ENCODE assay signal across 8 cellular contexts in the genomic region with DNA sequence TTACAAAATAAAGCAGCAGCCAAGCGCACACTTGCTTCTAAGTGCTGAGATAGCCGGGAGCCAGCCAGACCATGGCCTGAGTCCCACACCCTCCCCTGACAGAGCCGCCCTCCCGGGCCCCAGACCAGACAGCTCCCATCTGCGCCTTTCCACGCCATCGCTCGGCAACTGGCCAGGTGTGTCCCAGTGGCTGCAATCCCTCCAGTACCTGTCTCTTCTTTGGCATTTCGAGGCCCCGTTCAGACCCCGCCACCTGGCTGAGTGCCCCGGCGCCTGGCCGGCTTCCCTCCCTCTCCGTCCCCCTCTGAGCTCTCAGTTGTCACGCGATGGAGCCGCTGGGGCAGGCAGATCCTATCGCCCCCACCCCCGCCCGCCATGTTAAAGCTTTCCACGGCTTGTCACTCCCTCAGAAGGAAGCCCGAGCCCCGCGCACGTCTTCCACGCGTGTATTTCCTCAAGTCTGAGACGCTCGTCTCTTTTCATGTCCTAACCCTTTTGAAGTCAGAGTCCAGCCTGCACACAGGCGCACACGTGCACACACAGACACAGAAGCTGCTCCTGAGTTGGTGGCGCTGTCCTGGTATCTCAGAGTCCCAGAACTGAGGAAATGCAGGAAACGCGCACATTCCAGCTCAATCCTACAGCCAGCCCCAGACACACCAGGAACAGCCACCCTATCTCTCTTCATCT. TPM values are rescaled to one million over a fixed set of nuclear protein-coding genes. Genes with fewer than 3 reads are reported as not detected.
DNase-seq lines count a peak whose midpoint lies in the region; ATAC-seq and TF ChIP-seq lines count a peak whose summit lies in the region.

No MANE protein-coding gene starts in this region.

- 0 out of 2 replicates have a peak, but pooled peaks cover 3% of the 10 kb centered on the region for H3F3A ChIP-seq in GM23338 (replicated peaks; ENCODE audit: low read depth)

- H3K4me1 ChIP-seq in GM23338 (ENCODE audit: insufficient read depth) (peaks cover 51% of the 10 kb centered on the region), left ventricle myocardium inferior (peaks cover 81% of the 10 kb centered on the region), psoas muscle (peaks cover 65% of the 10 kb centered on the region)

- peak overlapping the region; percentile 75 for H3K4me2 ChIP-seq in GM23338

- H3K27me3 Mint-ChIP-seq in GM23338 (ENCODE audit: insufficient read depth, low read depth, poor library complexity): peaks cover 10% of the 10 kb centered on the region

- intact Hi-C loops in left ventricle myocardium inferior (cut with micrococcal nuclease) (no loop called here), psoas muscle (cut with DNase I) (loop anchor here (2.0 to 10.0 kb wide), 3 partner anchors 33 to 297 kb away; partner anchors contain the start of gene RANBP3 (in 1 of the 2))

- peak overlapping the region; percentile 38 for H3K4me3 ChIP-seq in GM23338
- peak overlapping the region; percentile 56 for H3K4me3 ChIP-seq in left ventricle myocardium inferior
- peak overlapping the region; percentile 56 for H3K4me3 ChIP-seq in psoas muscle

- H3K9me3 Mint-ChIP-seq in GM23338: no peaks in the 10 kb centered on the region

- H3K4me1 Mint-ChIP-seq in GM23338: peaks cover 63% of the 10 kb centered on the region

- H3K36me3 Mint-ChIP-seq in GM23338 (ENCODE audit: low read depth): peaks cover 32% of the 10 kb centered on the region

- no peaks in the 10 kb centered on the region for H3K9me3 ChIP-seq in left ventricle myocardium inferior (replicated peaks)
- H3K9me3 ChIP-seq in psoas muscle: no peaks in the 10 kb centered on the region

- H2AFZ ChIP-seq in GM23338: no peak overlapping the region

- H3K9me2 ChIP-seq in GM23338 (ENCODE audit: insufficient read depth): no peaks in the 10 kb centered on the region

- ATAC-seq in GM23338 (peak; percentile 57), psoas muscle (peak; percentile 61 to 72 (median 66)), GM21619 (IDR thresholded peaks at IDR 0.05; ENCODE audit: unreplicated experiment) (no peak), HG03442 (IDR thresholded peaks at IDR 0.05; ENCODE audit: unreplicated experiment) (no peak), HG03439 (IDR thresholded peaks at IDR 0.05; ENCODE audit: unreplicated experiment) (no peak)

- DNase-seq in GM23338 (ENCODE audit: low spot score) (peak; percentile 56), amniotic stem cell (lab: John Stamatoyannopoulos, UW) (peak; percentile 53), left ventricle myocardium inferior (peak; percentile 93), psoas muscle (peak; percentile 91 to 94), NCI-H526 treated with DMSO at 0.1 percent for 48 hours (lab: John Stamatoyannopoulos, UW) (no peak)

- H3K36me3 ChIP-seq in GM23338 (ENCODE audit: insufficient read depth) (peaks cover 9% of the 10 kb centered on the region; the same call in 1 of the 2 replicates), left ventricle myocardium inferior (peaks cover 32% of the 10 kb centered on the region), psoas muscle (ENCODE audit: insufficient read depth in 1 of 2, low read depth in 1 of 2) (peaks cover 0 to 37% of the 10 kb centered on the region in 2 donors)

- H3K27me3 ChIP-seq in GM23338 (ENCODE audit: insufficient read depth) (no peaks in the 10 kb centered on the region), left ventricle myocardium inferior (ENCODE audit: low read depth) (no peaks in the 10 kb centered on the region), psoas muscle (ENCODE audit: insufficient read depth in 3 of 3, low read length in 2 of 3) (no peaks in the 10 kb centered on the region)

- TF ChIP-seq CTCF in GM23338 (conservative IDR thresholded peaks at IDR 0.05; ENCODE audit: low read depth in 2 of 2) (no peak), left ventricle myocardium inferior (IDR thresholded peaks at IDR 0.05; ENCODE audit: borderline replicate concordance) (peak; percentile 21), psoas muscle (IDR thresholded peaks at IDR 0.05) (no peak)

- peak overlapping the region; percentile 86 for H3K27ac Mint-ChIP-seq in GM23338

- H4K20me1 ChIP-seq in GM23338 (replicated peaks; ENCODE audit: insufficient read depth): peaks cover 48% of the 10 kb centered on the region

- 7 to 12% (median 10%) methylated on average over 34 to 35 of the region's 35 CpGs for WGBS in psoas muscle, 3 donors

- H3K79me2 ChIP-seq in GM23338 (replicated peaks; ENCODE audit: insufficient read depth): peaks cover 94% of the 10 kb centered on the region

- peak overlapping the region; percentile 48 for H3K4me3 Mint-ChIP-seq in GM23338

- H3K27ac ChIP-seq in GM23338 (ENCODE audit: low read depth) (peak overlapping the region; percentile 93), left ventricle myocardium inferior (replicated peaks) (peak overlapping the region; percentile 93), psoas muscle (peak overlapping the region; percentile 94)

TF ChIP-seq in GM23338, 12 proteins besides CTCF, POLR2A, EP300 and RAD21:
- TF ChIP-seq STAT1 (IDR thresholded peaks at IDR 0.05; ENCODE audit: unreplicated experiment): no peak
- TF ChIP-seq NANOG (IDR thresholded peaks at IDR 0.05; ENCODE audit: borderline replicate concordance): no peak

RNA-seq across cellular contexts. Expression of gene MLLT1, which starts 7.9 kb away (rescaled TPM):
- 15.4 and 23.4 TPM in 2 replicates for total RNA-seq in GM23338 (2014; rRNA removed; shearing (Covaris generic))
- 17.8 and 19.9 TPM in 2 replicates for polyA plus RNA-seq in GM23338 (2016; fragmentation: Nextera tagmentation; extraction: Ambion mirVana)
- total RNA-seq in left ventricle myocardium inferior: 36.0 TPM
- 10 to 100 TPM; 35.8 to 51.7 (median 44.0) TPM for total RNA-seq in psoas muscle
- 10 to 100 TPM; 24.2 to 34.2 (median 25.2) TPM for polyA plus RNA-seq in psoas muscle

Comparison
In these comparisons a context has a peak if more than half of its experiments do, and no peak if none do; other contexts are left out.
1. ATAC-seq: peak in GM23338 (single experiment) and psoas muscle (4 of 4); none in GM21619 (single experiment), HG03442 (single experiment) and HG03439 (single experiment).
2. Peak in every context shown above with its lines, with median percentiles within 50 percentile points of each other: H3K27ac ChIP-seq and H3K4me3 ChIP-seq.